Comparison of ENCODE assay signal across 22 cellular contexts in the genomic region with DNA sequence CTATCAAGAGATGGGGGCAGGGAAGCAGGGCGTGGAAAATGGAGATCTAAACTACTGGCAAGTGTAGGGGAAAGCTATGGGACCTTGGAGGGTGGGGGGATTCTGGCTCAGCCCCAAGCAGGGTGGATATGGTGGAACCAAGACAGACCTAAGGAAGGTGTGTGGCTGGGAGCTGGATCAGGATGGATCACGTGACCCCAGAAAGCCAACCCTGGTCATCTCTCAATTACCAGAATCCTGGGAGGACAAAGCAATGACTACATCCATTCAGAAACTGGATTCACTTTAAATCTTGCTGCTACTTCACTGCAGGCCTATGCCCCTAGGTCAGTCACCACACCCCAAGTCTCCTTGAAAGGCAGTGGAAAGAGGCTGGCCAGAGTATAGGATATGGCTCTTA.
DNase-seq lines count a peak whose midpoint lies in the region; ATAC-seq, FAIRE-seq and TF ChIP-seq lines count a peak whose summit lies in the region.
"Had no signal": no experiment of that assay in that cellular context is flagged by ENCODE, and none has a peak within 500 bp of the region (broad histone marks: within the 10 kb centered on the region; RNA-seq: fewer than 3 reads in every experiment).

No MANE protein-coding gene starts in this region.

- H2AFZ ChIP-seq in GM23338 = no peak overlapping the region
- no peak overlapping the region for H2AFZ ChIP-seq in K562 (ENCODE audit: low read depth, low read length)
- no peak overlapping the region for H2AFZ ChIP-seq in mammary epithelial cell (ENCODE audit: low read depth, low read length)

- TF ChIP-seq EP300 in K562 (IDR thresholded peaks at IDR 0.05; ENCODE audit: low read length) = no peak

- intact Hi-C loops in K562 (cut with micrococcal nuclease) (no loop called here), mammary epithelial cell (cut with micrococcal nuclease) (no loop called here)

- no peaks in the 10 kb centered on the region for H3F3A ChIP-seq in GM23338 (replicated peaks; ENCODE audit: low read depth)

- H4K20me1 ChIP-seq in GM23338 (replicated peaks; ENCODE audit: insufficient read depth) = no peaks in the 10 kb centered on the region
- no peaks in the 10 kb centered on the region for H4K20me1 ChIP-seq in K562 (replicated peaks; ENCODE audit: control insufficient read depth, insufficient read depth, low read length)
- no peaks in the 10 kb centered on the region for H4K20me1 ChIP-seq in mammary epithelial cell (ENCODE audit: insufficient read depth, low read length)
- H4K20me1 ChIP-seq: BLaER1 treated with 17β-estradiol and CSF1 and Interleukin-3, amounts not matched to agents 10 nM and 100 nM had no signal

- no peaks in the 10 kb centered on the region for H3K4me1 ChIP-seq in GM23338 (ENCODE audit: insufficient read depth)
- no peaks in the 10 kb centered on the region for H3K4me1 ChIP-seq in K562 (replicated peaks in 1 of 2; ENCODE audit: control insufficient read depth in 2 of 2, insufficient read depth in 2 of 2, low read length in 2 of 2)
- peaks cover 12% of the 10 kb centered on the region for H3K4me1 ChIP-seq in mammary epithelial cell (ENCODE audit: insufficient read depth, low read length)
- H3K4me1 ChIP-seq: A549; BLaER1 treated with 17β-estradiol and CSF1 and Interleukin-3, amounts not matched to agents 10 nM and 100 nM; Caco-2 had no signal

- no peak for FAIRE-seq in K562 (lab: Jason Lieb, UNC)
- FAIRE-seq: A549, D721Med, G401.6, GM12892, GM18507 had no signal

- 0% methylated on average over 2 of the region's 2 CpGs for WGBS in K562 (ENCODE audit: insufficient coverage, low coverage, missing lambda C conversion rate)
- WGBS in mammary epithelial cell (ENCODE audit: low coverage, missing lambda C conversion rate) = 71% methylated on average over 2 of the region's 2 CpGs

- H3K79me2 ChIP-seq in GM23338 (replicated peaks; ENCODE audit: insufficient read depth) (no peaks in the 10 kb centered on the region), K562 (ENCODE audit: control insufficient read depth, insufficient read depth, low read length) (no peaks in the 10 kb centered on the region), mammary epithelial cell (ENCODE audit: insufficient read depth, low read length) (no peaks in the 10 kb centered on the region)

- H3K9me2 ChIP-seq in GM23338 (ENCODE audit: insufficient read depth) = no peaks in the 10 kb centered on the region

- TF ChIP-seq POLR2A in K562 (conservative IDR thresholded peaks at IDR 0.05) = no peak

- no peak for TF ChIP-seq RAD21 in K562 (CRISPR knock-in tag; conservative IDR thresholded peaks at IDR 0.05 in 1 of 2, IDR thresholded peaks at IDR 0.05 in 1 of 2)

- BruUV-seq in K562 (replicated peaks; lab: Mats Ljungman, UMichigan) (no TSS peak), mammary epithelial cell (replicated peaks; lab: Mats Ljungman, UMichigan) (no TSS peak)

- peaks cover 5% of the 10 kb centered on the region for H3K4me1 Mint-ChIP-seq in GM23338
- no peaks in the 10 kb centered on the region for H3K4me1 Mint-ChIP-seq in neural crest cell
- H3K4me1 Mint-ChIP-seq: B cell had no signal

- H3K9me3 Mint-ChIP-seq in GM23338 (no peaks in the 10 kb centered on the region), neural crest cell (no peaks in the 10 kb centered on the region)
- H3K9me3 Mint-ChIP-seq: CD4-positive, alpha-beta T cell; CD8-positive, alpha-beta T cell had no signal

- no peaks in the 10 kb centered on the region for H3K9me3 ChIP-seq in K562 (replicated peaks; ENCODE audit: control insufficient read depth, insufficient read depth, low read depth, low read length)
- H3K9me3 ChIP-seq in mammary epithelial cell (replicated peaks; ENCODE audit: insufficient read depth, low read length) = no peaks in the 10 kb centered on the region
- H3K9me3 ChIP-seq: A549; BLaER1 treated with 17β-estradiol and CSF1 and Interleukin-3, amounts not matched to agents 10 nM and 100 nM; Caco-2 had no signal

- no peak overlapping the region for H3K4me3 Mint-ChIP-seq in GM23338
- no peak overlapping the region for H3K4me3 Mint-ChIP-seq in neural crest cell
- H3K4me3 Mint-ChIP-seq: B cell; CD4-positive, alpha-beta T cell; CD8-positive, alpha-beta T cell had no signal

- H3K27ac ChIP-seq in GM23338 (ENCODE audit: low read depth) = no peak overlapping the region
- H3K27ac ChIP-seq in K562 (ENCODE audit: extremely low read depth, low read depth, low read length) = no peak overlapping the region
- H3K27ac ChIP-seq in mammary epithelial cell (ENCODE audit: insufficient read depth, low read depth, low read length) = no peak overlapping the region
- H3K27ac ChIP-seq: 22Rv1; A549; BLaER1 treated with 17β-estradiol and CSF1 and Interleukin-3, amounts not matched to agents 10 nM and 100 nM; C4-2B had no signal

- POLR2A ChIA-PET in K562 (lab: Yijun Ruan, JAX) = interaction anchor here (0.7 to 1.4 kb wide), 2 partner anchors 17 to 792 kb away, joined by 4 read pairs; no protein-coding TSS in a partner anchor

- no peaks in the 10 kb centered on the region for H3K27me3 ChIP-seq in GM23338 (ENCODE audit: insufficient read depth)
- H3K27me3 ChIP-seq in K562 (ENCODE audit: control insufficient read depth in 2 of 2, insufficient read depth in 2 of 2, low read length in 2 of 2) = peaks cover 26 to 65% of the 10 kb centered on the region in 2 experiments
- H3K27me3 ChIP-seq in mammary epithelial cell (ENCODE audit: insufficient read depth, low read length) = no peaks in the 10 kb centered on the region
- H3K27me3 ChIP-seq: BLaER1 treated with 17β-estradiol and CSF1 and Interleukin-3, amounts not matched to agents 10 nM and 100 nM had no signal

- H3K27me3 Mint-ChIP-seq in GM23338 (ENCODE audit: insufficient read depth, low read depth, poor library complexity) (peaks cover 1% of the 10 kb centered on the region), neural crest cell (ENCODE audit: low read depth) (no peaks in the 10 kb centered on the region)
- H3K27me3 Mint-ChIP-seq: B cell; CD4-positive, alpha-beta T cell had no signal

- H3K36me3 Mint-ChIP-seq in GM23338 (ENCODE audit: low read depth) (no peaks in the 10 kb centered on the region; the same call in 2 of the 3 replicates), neural crest cell (ENCODE audit: low read depth) (peaks cover 4% of the 10 kb centered on the region)

- dilution Hi-C loops in mammary epithelial cell (cut with HindIII; ENCODE audit: low sequenced_read_pairs) = no loop called here

- no peak overlapping the region for H3K4me2 ChIP-seq in GM23338
- no peak overlapping the region for H3K4me2 ChIP-seq in K562 (ENCODE audit: insufficient read depth, low read length)
- no peak overlapping the region for H3K4me2 ChIP-seq in mammary epithelial cell (ENCODE audit: insufficient read depth, low read depth, low read length)
- H3K4me2 ChIP-seq: A549; BLaER1 treated with 17β-estradiol and CSF1 and Interleukin-3, amounts not matched to agents 10 nM and 100 nM had no signal

- H3K36me3 ChIP-seq in GM23338 (ENCODE audit: insufficient read depth) = no peaks in the 10 kb centered on the region
- H3K36me3 ChIP-seq in K562 (ENCODE audit: control insufficient read depth, insufficient read depth, low read length) = no peaks in the 10 kb centered on the region
- H3K36me3 ChIP-seq in mammary epithelial cell (ENCODE audit: insufficient read depth, low read length) = no peaks in the 10 kb centered on the region

- DNase-seq in GM23338 (ENCODE audit: low spot score) (no peak), K562 (ENCODE audit: extremely low read depth in 1 of 4, low spot score in 3 of 4) (no peak), neural crest cell (ENCODE audit: low read depth, low spot score) (no peak), mammary epithelial cell (no peak), LoVo (ENCODE audit: low spot score) (no peak), mucosa of gallbladder (ENCODE audit: low spot score) (no peak)
- DNase-seq: AML-193; Caco-2; Calu3; CD4-positive, alpha-beta T cell; DMS79 treated with DMSO at 0.1 percent for 48 hours; GF-D8 had no signal

- H3K9ac ChIP-seq in K562 (ENCODE audit: insufficient read depth in 1 of 2, low read depth in 2 of 2, low read length in 2 of 2) (no peak overlapping the region), mammary epithelial cell (ENCODE audit: insufficient read depth, low read length) (no peak overlapping the region)
- H3K9ac ChIP-seq: BLaER1 treated with 17β-estradiol and CSF1 and Interleukin-3, amounts not matched to agents 10 nM and 100 nM had no signal

- H3K4me3 ChIP-seq in GM23338 (no peak overlapping the region), K562 (no peak overlapping the region), mammary epithelial cell (replicated peaks in 1 of 3; ENCODE audit: insufficient read depth in 1 of 3, low read depth in 2 of 3, low read length in 3 of 3) (no peak overlapping the region)
- H3K4me3 ChIP-seq: A549; BLaER1 treated with 17β-estradiol and CSF1 and Interleukin-3, amounts not matched to agents 10 nM and 100 nM had no signal

- no peak overlapping the region for H3K27ac Mint-ChIP-seq in GM23338
- H3K27ac Mint-ChIP-seq in neural crest cell (ENCODE audit: unreplicated experiment) = peak overlapping the region; percentile 20
- H3K27ac Mint-ChIP-seq: B cell; CD4-positive, alpha-beta T cell; CD8-positive, alpha-beta T cell had no signal

- H3K9me1 ChIP-seq in K562 (ENCODE audit: control insufficient read depth, insufficient read depth, low read length) = no peaks in the 10 kb centered on the region

- in situ Hi-C loops in K562 (cut with MboI) = no loop called here
- in situ Hi-C loops in mammary epithelial cell (cut with MboI; ENCODE audit: low sequenced_read_pairs in 2 of 2) = no loop called here

- ATAC-seq in GM23338 (peak; percentile 25; the same call in 1 of the 3 replicates), K562 (no peak)
- ATAC-seq: A549; CD8-positive, alpha-beta T cell had no signal

- no peak for TF ChIP-seq CTCF in GM23338 (conservative IDR thresholded peaks at IDR 0.05; ENCODE audit: low read depth in 2 of 2)
- no peak for TF ChIP-seq CTCF in K562 (IDR thresholded peaks at IDR 0.05 in 2 of 3, conservative IDR thresholded peaks at IDR 0.05 in 1 of 3; ENCODE audit: insufficient read depth in 2 of 3, low read depth in 1 of 3, low read length in 3 of 3)
- TF ChIP-seq CTCF in neural crest cell (conservative IDR thresholded peaks at IDR 0.05) = no peak
- no peak for TF ChIP-seq CTCF in mammary epithelial cell (conservative IDR thresholded peaks at IDR 0.05 in 1 of 2, IDR thresholded peaks at IDR 0.05 in 1 of 2; ENCODE audit: extremely low read depth in 1 of 2, insufficient read depth in 1 of 2, low read depth in 1 of 2, low read length in 2 of 2)

- CTCF ChIA-PET in K562 (lab: Yijun Ruan, JAX; ENCODE audit: low intra/inter-chr PET ratio) (no interaction called here), mammary epithelial cell (lab: Charles Lee; ENCODE audit: low non-redundant PET) (no interaction called here)

TF ChIP-seq in GM23338, 12 proteins besides CTCF, POLR2A, EP300 and RAD21 (continues in another document):
- no peak for TF ChIP-seq STAT1 (IDR thresholded peaks at IDR 0.05; ENCODE audit: unreplicated experiment)
- TF ChIP-seq JUNB (IDR thresholded peaks at IDR 0.05; ENCODE audit: unreplicated experiment) = no peak

TF ChIP-seq in K562, 482 proteins besides CTCF, POLR2A, EP300 and RAD21 (continues in another document):
- no peak for TF ChIP-seq CHD2 (IDR thresholded peaks at IDR 0.05; ENCODE audit: low read depth, low read length)
